In genomic region chr19:42528354-42529247, GRCh38 we compare ENCODE assay signal across 8 cellular contexts.
DNase-seq lines count a peak whose midpoint lies in the region; ATAC-seq and TF ChIP-seq lines count a peak whose summit lies in the region.

CEACAM1 (minus strand) TSS chr19:42528481; CDS start chr19:42528374, 107 bp downstream.

- peaks cover 6% of the 10 kb centered on the region; the same call in 1 of the 2 replicates for H3K4me1 ChIP-seq in iPS-20b (ENCODE audit: insufficient read depth, low read length)

- no peak within 1 kb of the TSS for H3K9ac ChIP-seq in iPS-20b (ENCODE audit: low read depth, low read length)

- H3K27ac ChIP-seq in iPS-20b (ENCODE audit: low read length), result peak within 1 kb of the TSS; percentile 44

- no peak for ATAC-seq in GM21367 (IDR thresholded peaks at IDR 0.05; ENCODE audit: unreplicated experiment)

- DNase-seq in GM06990 (ENCODE audit: extremely low read depth, insufficient read length) (no peak), NCI-H2107 treated with DMSO at 0.1 percent for 48 hours (lab: John Stamatoyannopoulos, UW; ENCODE audit: unreplicated experiment) (peak; percentile 29), activated T-helper 1 cell treated with Interleukin-2 at 50 U/mL for 16 hours (ENCODE audit: low read depth) (peak; percentile 37), cortex of kidney (lab: John Stamatoyannopoulos, UW) (no peak), hepatic stellate cell (ENCODE audit: low spot score) (no peak)
- DNase-seq in stimulated activated CD4-positive, alpha-beta T cell treated with anti-CD3 and anti-CD28 coated beads, TNF-alpha, amount 100 ng/mL, for 24 hours (ENCODE audit: low read depth in 3 of 3), result peak; percentile 17 to 52 (median 24)

- no peaks in the 10 kb centered on the region for H3K9me3 ChIP-seq in iPS-20b (ENCODE audit: insufficient read depth, low read depth, low read length)

- H3K36me3 ChIP-seq in GM06990 (ENCODE audit: control insufficient read depth, insufficient read depth, low read length) (no peaks in the 10 kb centered on the region), iPS-20b (ENCODE audit: insufficient read depth, low read depth, low read length) (no peaks in the 10 kb centered on the region)

- no peaks in the 10 kb centered on the region for H3K27me3 ChIP-seq in GM06990 (replicated peaks; ENCODE audit: control insufficient read depth, insufficient read depth, low read length)
- no peaks in the 10 kb centered on the region for H3K27me3 ChIP-seq in iPS-20b (ENCODE audit: insufficient read depth, low read length)

- no peak for TF ChIP-seq CTCF in GM06990 (IDR thresholded peaks at IDR 0.05; ENCODE audit: insufficient read depth, low read length, poor library complexity, severe bottlenecking)

- H3K4me3 ChIP-seq in GM06990 (replicated peaks; ENCODE audit: low read depth, low read length) (peak within 1 kb of the TSS; percentile 28), iPS-20b (ENCODE audit: low read length) (no peak within 1 kb of the TSS)

Comparison
In these comparisons a context has a peak if more than half of its experiments do, and no peak if none do; other contexts are left out.
1. DNase-seq: peak in NCI-H2107 treated with DMSO at 0.1 percent for 48 hours (single experiment), activated T-helper 1 cell treated with Interleukin-2 at 50 U/mL for 16 hours (single experiment) and stimulated activated CD4-positive, alpha-beta T cell treated with anti-CD3 and anti-CD28 coated beads, TNF-alpha, amount 100 ng/mL, for 24 hours (3 of 3); none in GM06990 (single experiment), cortex of kidney (single experiment) and hepatic stellate cell (single experiment).